8 cellular contexts compared by ENCODE assay signal in genomic region chr4:55312491-55313101, GRCh38. TPM values are rescaled to one million over a fixed set of nuclear protein-coding genes. Genes with fewer than 3 reads are reported as not detected.
DNase-seq lines count a peak whose midpoint lies in the region; ATAC-seq and TF ChIP-seq lines count a peak whose summit lies in the region.

No MANE protein-coding gene starts in this region.

- H3K27me3 Mint-ChIP-seq in CD4-positive, alpha-beta T cell: no peaks in the 10 kb centered on the region
- H3K27me3 Mint-ChIP-seq in T-helper 2 cell treated with Interferon-gamma antibody and Interleukin-4, amounts not matched to agents 5 μg/mL and 100 μg/mL, for 36 hours (ENCODE audit: low read depth): no peaks in the 10 kb centered on the region

- H3K9me3 ChIP-seq in CD4-positive, alpha-beta T cell (ENCODE audit: control insufficient read depth, low read length): no peaks in the 10 kb centered on the region

- H3K4me3 Mint-ChIP-seq in CD4-positive, alpha-beta T cell: no peak overlapping the region
- H3K4me3 Mint-ChIP-seq in T-helper 2 cell treated with Interferon-gamma antibody and Interleukin-4, amounts not matched to agents 5 μg/mL and 100 μg/mL, for 36 hours: no peak overlapping the region

- CTCF ChIA-PET in CD4-positive, alpha-beta T cell (lab: Charles Lee): interaction anchor here (1.0 to 1.5 kb wide), 7 partner anchors 9 to 242 kb away, joined by 3 to 7 read pairs (median 4); partner anchors contain the start of gene SRD5A3

- no peaks in the 10 kb centered on the region for H3K9me3 Mint-ChIP-seq in CD4-positive, alpha-beta T cell
- no peaks in the 10 kb centered on the region for H3K9me3 Mint-ChIP-seq in T-helper 2 cell treated with Interferon-gamma antibody and Interleukin-4, amounts not matched to agents 5 μg/mL and 100 μg/mL, for 36 hours

- H3K27ac Mint-ChIP-seq in CD4-positive, alpha-beta T cell: no peak overlapping the region
- H3K27ac Mint-ChIP-seq in T-helper 2 cell treated with Interferon-gamma antibody and Interleukin-4, amounts not matched to agents 5 μg/mL and 100 μg/mL, for 36 hours: no peak overlapping the region

- DNase-seq in CD4-positive, alpha-beta T cell: peak in 7 of 10 experiments; percentile 3 to 22 (median 6)
- DNase-seq in HK-2 (ENCODE audit: unreplicated experiment): peak; percentile 7
- peak; percentile 2 for DNase-seq in T follicular helper cell (ENCODE audit: low read depth)
- peak; percentile 6 for DNase-seq in effector CD4-positive, alpha-beta T cell
- peak; percentile 40 for DNase-seq in middle frontal gyrus (ENCODE audit: extremely low spot score, low spot score)
- no peak for DNase-seq in T-helper 2 cell treated with Interferon-gamma antibody and Interleukin-4, amounts not matched to agents 5 μg/mL and 100 μg/mL, for 36 hours (ENCODE audit: low spot score)

- intact Hi-C loops in CD4-positive, alpha-beta T cell (cut with DNase I, micrococcal nuclease): loop anchor here (2.0 to 10.0 kb wide), 2 partner anchors 242 kb away; no protein-coding TSS in a partner anchor

- peak; percentile 66 for TF ChIP-seq CTCF in CD4-positive, alpha-beta T cell (IDR thresholded peaks at IDR 0.05)

- H3K27ac ChIP-seq in CD4-positive, alpha-beta T cell (ENCODE audit: low read depth, low read length): no peak overlapping the region

- H3K36me3 Mint-ChIP-seq in CD4-positive, alpha-beta T cell (ENCODE audit: low read depth): no peaks in the 10 kb centered on the region
- H3K36me3 Mint-ChIP-seq in T-helper 2 cell treated with Interferon-gamma antibody and Interleukin-4, amounts not matched to agents 5 μg/mL and 100 μg/mL, for 36 hours (ENCODE audit: low read depth): no peaks in the 10 kb centered on the region

- POLR2A ChIA-PET in CD4-positive, alpha-beta T cell (lab: Charles Lee): interaction anchor here (0.6 kb wide), 1 partner anchor 370 kb away, joined by 4 read pairs; no protein-coding TSS in a partner anchor

- H3K4me1 Mint-ChIP-seq in CD4-positive, alpha-beta T cell (ENCODE audit: low read depth): no peaks in the 10 kb centered on the region
- H3K4me1 Mint-ChIP-seq in T-helper 2 cell treated with Interferon-gamma antibody and Interleukin-4, amounts not matched to agents 5 μg/mL and 100 μg/mL, for 36 hours (ENCODE audit: low read depth): no peaks in the 10 kb centered on the region

- peak; percentile 39 for ATAC-seq in CD4-positive, alpha-beta T cell (ENCODE audit: poor library complexity)
- ATAC-seq in GM18870 (IDR thresholded peaks at IDR 0.05; ENCODE audit: unreplicated experiment) (peak; percentile 69), HG03439 (IDR thresholded peaks at IDR 0.05; ENCODE audit: unreplicated experiment) (no peak)

- H3K27me3 ChIP-seq in CD4-positive, alpha-beta T cell (ENCODE audit: control insufficient read depth, insufficient read depth, low read length): no peaks in the 10 kb centered on the region

RNA-seq across cellular contexts. Expression of gene SRD5A3, which starts 33.4 kb away (rescaled TPM):
- total RNA-seq in CD4-positive, alpha-beta T cell: 1 to 10 TPM; 2.1 to 2.2 TPM
